Comparison of ENCODE assay signal across 1 cellular context in the genomic region with DNA sequence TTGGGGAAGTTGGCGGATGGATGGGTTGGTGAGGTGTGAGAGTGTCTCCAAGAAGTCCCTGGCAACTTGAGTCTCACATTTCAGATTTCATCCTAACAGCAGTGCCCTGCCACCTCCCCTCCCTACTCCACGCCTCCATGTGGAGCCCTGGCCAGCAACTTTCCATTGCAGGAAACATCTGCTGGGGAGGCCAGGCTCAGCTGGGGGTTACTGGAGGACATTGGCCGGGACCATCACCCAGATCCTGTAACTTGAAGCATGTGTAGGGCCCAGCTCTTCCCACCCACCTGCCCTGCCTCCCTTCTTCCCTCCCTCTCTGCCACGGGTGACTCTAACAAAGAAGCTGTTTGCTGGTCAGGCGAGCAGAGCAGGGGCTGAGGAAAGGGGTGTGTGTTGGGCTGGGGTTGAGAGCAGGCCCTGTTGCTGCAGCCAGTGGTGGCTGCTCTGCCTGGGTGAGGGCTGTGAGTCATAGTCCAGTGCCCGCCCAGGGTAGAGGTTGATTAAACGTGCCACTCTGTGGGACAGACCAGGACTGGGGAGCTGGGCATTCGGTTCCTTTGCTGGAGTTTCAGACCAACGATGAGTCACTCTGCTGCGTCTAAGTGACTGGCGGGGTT.
TF ChIP-seq lines count a peak whose summit lies in the region.

No MANE protein-coding gene starts in this region.

TF ChIP-seq in liver, 16 proteins besides CTCF, POLR2A, EP300 and RAD21 (continued from another document):
- TF ChIP-seq EGR1 (IDR thresholded peaks at IDR 0.05; ENCODE audit: low read depth in 2 of 2), result no peak
- TF ChIP-seq, protein P1, sequence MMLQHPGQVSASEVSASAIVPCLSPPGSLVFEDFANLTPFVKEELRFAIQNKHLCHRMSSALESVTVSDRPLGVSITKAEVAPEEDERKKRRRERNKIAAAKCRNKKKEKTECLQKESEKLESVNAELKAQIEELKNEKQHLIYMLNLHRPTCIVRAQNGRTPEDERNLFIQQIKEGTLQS (IDR thresholded peaks at IDR 0.05), result no peak
